29 cellular contexts compared by ENCODE assay signal in genomic region chr7:108249458-108249857, GRCh38.
"Had no signal": no experiment of that assay in that cellular context is flagged by ENCODE, and none has a peak within 500 bp of the region (broad histone marks: within the 10 kb centered on the region; RNA-seq: fewer than 3 reads in every experiment).

No MANE protein-coding gene starts in this region.

- DNase-seq: activated CD4-positive, alpha-beta T cell treated with anti-CD3 and anti-CD28 coated beads for 48 hours; activated CD4-positive, alpha-beta T cell treated with anti-CD3 and anti-CD28 coated beads, Interleukin-2, amount 50 U/mL, for 48 hours; activated CD8-positive, alpha-beta memory T cell treated with anti-CD3 and anti-CD28 coated beads for 24 hours; activated effector memory CD4-positive, alpha-beta T cell treated with Interleukin-2 at 50 U/mL for 16 hours; activated naive CD4-positive, alpha-beta T cell treated with Interleukin-2 at 50 U/mL for 16 hours; anterior cingulate cortex; effector CD4-positive, alpha-beta T cell; esophagus squamous epithelium; foreskin melanocyte; heart right ventricle; mammary epithelial cell; naive B cell; right cardiac atrium; spleen; stimulated activated naive CD4-positive, alpha-beta T cell; T-helper 9 cell; tibial artery; WERI-Rb-1 had no signal

- H3K9me3 Mint-ChIP-seq: T-helper 1 cell treated with Interleukin-12 subunit alpha and Interleukin-12 subunit beta and Interleukin-4 antibody, amounts not matched to agents 30 μg/mL and 1 μg/mL, for 36 hours had no signal

- H3K4me3 Mint-ChIP-seq: activated naive CD8-positive, alpha-beta T cell; central memory CD8-positive, alpha-beta T cell; mesothelial cell of epicardium; naive B cell; T-helper 1 cell treated with Interleukin-12 subunit alpha and Interleukin-12 subunit beta and Interleukin-4 antibody, amounts not matched to agents 30 μg/mL and 1 μg/mL, for 36 hours had no signal

- H3K27me3 Mint-ChIP-seq: activated naive CD8-positive, alpha-beta T cell; central memory CD8-positive, alpha-beta T cell had no signal

- H3K27ac Mint-ChIP-seq: activated naive CD8-positive, alpha-beta T cell; mesothelial cell of epicardium; naive B cell; T-helper 1 cell treated with Interleukin-12 subunit alpha and Interleukin-12 subunit beta and Interleukin-4 antibody, amounts not matched to agents 30 μg/mL and 1 μg/mL, for 36 hours had no signal

- H3K36me3 Mint-ChIP-seq: mesothelial cell of epicardium, naive B cell had no signal

- H3K27ac ChIP-seq: epithelial cell of prostate, esophagus squamous epithelium, heart right ventricle, parathyroid adenoma, spleen, suprapubic skin, tibial artery, WERI-Rb-1 had no signal

- FAIRE-seq: bronchial epithelial cell, colon, TTC549 had no signal

- ATAC-seq: activated CD4-positive, CD25-positive, alpha-beta regulatory T cell treated with anti-CD3 and anti-CD28 coated beads, Interleukin-2, amount 50 U/mL, for 24 hours; heart right ventricle; right cardiac atrium had no signal

- H3K4me1 Mint-ChIP-seq: central memory CD8-positive, alpha-beta T cell; mesothelial cell of epicardium; naive B cell had no signal
